2 cellular contexts compared by ENCODE assay signal in the genomic region with DNA sequence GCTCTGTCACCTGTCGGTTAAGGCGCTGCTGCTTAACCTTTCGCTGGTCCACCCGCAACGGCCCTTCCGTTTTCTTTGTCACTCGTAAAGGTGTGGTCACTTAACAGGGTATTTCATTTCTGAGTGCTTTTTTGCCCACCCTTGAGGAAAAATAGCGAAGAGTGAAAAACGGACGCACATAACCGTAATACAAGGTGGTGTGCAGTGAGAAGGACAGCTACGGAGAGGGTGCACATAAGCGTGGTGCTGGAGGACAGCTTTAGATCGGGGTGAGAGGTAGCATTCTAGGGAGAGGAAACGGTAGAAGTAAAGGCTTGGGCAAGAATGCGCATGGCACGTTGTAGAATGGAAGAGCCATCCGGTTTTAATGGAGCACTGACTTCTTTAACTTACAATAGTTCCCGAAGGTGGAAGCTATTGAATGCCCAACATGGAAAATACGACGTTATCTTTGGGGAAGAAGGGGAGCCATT.
TF ChIP-seq lines count a peak whose summit lies in the region.

No MANE protein-coding gene starts in this region.

TF ChIP-seq in H1, 55 proteins besides CTCF, POLR2A, EP300 and RAD21 (continues in another document):
- TF ChIP-seq RBBP5 (IDR thresholded peaks at IDR 0.05; ENCODE audit: borderline replicate concordance, low read depth, low read length), result no peak
- no peak for TF ChIP-seq KDM5A (IDR thresholded peaks at IDR 0.05; ENCODE audit: low read length)
- TF ChIP-seq SAP30 (IDR thresholded peaks at IDR 0.05; ENCODE audit: insufficient read depth, insufficient replicate concordance, low read length), result peak; percentile 77
- no peak for TF ChIP-seq CHD1 (IDR thresholded peaks at IDR 0.05; ENCODE audit: low read depth, low read length)
- no peak for TF ChIP-seq BCL11A (IDR thresholded peaks at IDR 0.05; ENCODE audit: low read depth in 2 of 2, low read length in 2 of 2)
- no peak for TF ChIP-seq CEBPB (IDR thresholded peaks at IDR 0.05; ENCODE audit: low read depth, low read length)
- TF ChIP-seq SP1 (IDR thresholded peaks at IDR 0.05; ENCODE audit: low read depth, low read length), result no peak
- no peak for TF ChIP-seq SIX5 (IDR thresholded peaks at IDR 0.05; ENCODE audit: low read depth, low read length)
- TF ChIP-seq CTBP2 (IDR thresholded peaks at IDR 0.05; ENCODE audit: borderline replicate concordance, insufficient read depth, insufficient read length, low read length), result no peak
- TF ChIP-seq SIN3A (conservative IDR thresholded peaks at IDR 0.05 in 1 of 2, IDR thresholded peaks at IDR 0.05 in 1 of 2; ENCODE audit: low read depth in 1 of 2, low read length in 2 of 2), result 0 out of 4 replicates have a peak, but pooled peaks of 1 of the 2 experiments have one; percentile 13
- no peak for TF ChIP-seq CBX5 (IDR thresholded peaks at IDR 0.05; ENCODE audit: low read depth, low read length)
- no peak for TF ChIP-seq NRF1 (IDR thresholded peaks at IDR 0.05; ENCODE audit: low read depth, low read length)
- peak; percentile 2 for TF ChIP-seq ASH2L (IDR thresholded peaks at IDR 0.05; ENCODE audit: low read length)
- TF ChIP-seq, protein P1, sequence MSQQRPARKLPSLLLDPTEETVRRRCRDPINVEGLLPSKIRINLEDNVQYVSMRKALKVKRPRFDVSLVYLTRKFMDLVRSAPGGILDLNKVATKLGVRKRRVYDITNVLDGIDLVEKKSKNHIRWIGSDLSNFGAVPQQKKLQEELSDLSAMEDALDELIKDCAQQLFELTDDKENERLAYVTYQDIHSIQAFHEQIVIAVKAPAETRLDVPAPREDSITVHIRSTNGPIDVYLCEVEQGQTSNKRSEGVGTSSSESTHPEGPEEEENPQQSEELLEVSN (IDR thresholded peaks at IDR 0.05), result no peak
- TF ChIP-seq CBX8 (IDR thresholded peaks at IDR 0.05; ENCODE audit: borderline replicate concordance, low read depth, low read length), result no peak
- TF ChIP-seq, protein P2, sequence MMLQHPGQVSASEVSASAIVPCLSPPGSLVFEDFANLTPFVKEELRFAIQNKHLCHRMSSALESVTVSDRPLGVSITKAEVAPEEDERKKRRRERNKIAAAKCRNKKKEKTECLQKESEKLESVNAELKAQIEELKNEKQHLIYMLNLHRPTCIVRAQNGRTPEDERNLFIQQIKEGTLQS (IDR thresholded peaks at IDR 0.05; ENCODE audit: insufficient read depth, low read depth, low read length), result no peak
- no peak for TF ChIP-seq SP4 (IDR thresholded peaks at IDR 0.05; ENCODE audit: low read length)
- TF ChIP-seq TEAD4 (IDR thresholded peaks at IDR 0.05; ENCODE audit: low read depth, low read length), result no peak
- no peak for TF ChIP-seq ZNF274 (IDR thresholded peaks at IDR 0.05; ENCODE audit: borderline replicate concordance, extremely low read depth, low read length)
- TF ChIP-seq JUND (IDR thresholded peaks at IDR 0.05; ENCODE audit: low read length), result no peak
- TF ChIP-seq POLR2AphosphoS5 (IDR thresholded peaks at IDR 0.05; ENCODE audit: low read depth, low read length), result peak; percentile 49; the same call in 1 of the 2 replicates
- TF ChIP-seq BACH1 (IDR thresholded peaks at IDR 0.05; ENCODE audit: low read length), result no peak
- no peak for TF ChIP-seq KDM4A (IDR thresholded peaks at IDR 0.05; ENCODE audit: low read depth, low read length, severe bottlenecking)
- TF ChIP-seq TCF12 (IDR thresholded peaks at IDR 0.05; ENCODE audit: low read depth, low read length), result no peak
- TF ChIP-seq SUZ12 (IDR thresholded peaks at IDR 0.05; ENCODE audit: low read length), result no peak
- no peak for TF ChIP-seq GTF2F1 (IDR thresholded peaks at IDR 0.05; ENCODE audit: borderline replicate concordance, low read depth, low read length)
- TF ChIP-seq CREB1 (IDR thresholded peaks at IDR 0.05), result 0 out of 2 replicates have a peak, but pooled peaks have one; percentile 32
- TF ChIP-seq RFX5 (IDR thresholded peaks at IDR 0.05; ENCODE audit: borderline replicate concordance, low read depth, low read length), result no peak
- no peak for TF ChIP-seq MAX (IDR thresholded peaks at IDR 0.05)
- no peak for TF ChIP-seq MAFK (IDR thresholded peaks at IDR 0.05; ENCODE audit: low read depth, low read length)
- TF ChIP-seq SRF (IDR thresholded peaks at IDR 0.05; ENCODE audit: low read depth, low read length), result no peak
- no peak for TF ChIP-seq BRCA1 (IDR thresholded peaks at IDR 0.05; ENCODE audit: low read depth, low read length)
- no peak for TF ChIP-seq SP2 (IDR thresholded peaks at IDR 0.05; ENCODE audit: low read length)
- TF ChIP-seq KDM1A (IDR thresholded peaks at IDR 0.05; ENCODE audit: borderline replicate concordance, low read length), result no peak
- no peak for TF ChIP-seq EGR1 (IDR thresholded peaks at IDR 0.05; ENCODE audit: borderline replicate concordance, low read depth, low read length)

TF ChIP-seq in neural cell, 6 proteins besides CTCF, POLR2A, EP300 and RAD21:
- TF ChIP-seq TAF1 (IDR thresholded peaks at IDR 0.05; ENCODE audit: low read depth) (no peak), MXI1 (conservative IDR thresholded peaks at IDR 0.05; ENCODE audit: poor library complexity, severe bottlenecking) (no peak), POLR2AphosphoS5 (IDR thresholded peaks at IDR 0.05) (no peak), SMC3 (conservative IDR thresholded peaks at IDR 0.05; ENCODE audit: poor library complexity) (peak; percentile 11), REST (IDR thresholded peaks at IDR 0.05; ENCODE audit: borderline replicate concordance) (no peak), EZH2 (IDR thresholded peaks at IDR 0.05; ENCODE audit: borderline replicate concordance, insufficient read depth, low read length, poor library complexity, severe bottlenecking) (no peak)
